In the genomic region with DNA sequence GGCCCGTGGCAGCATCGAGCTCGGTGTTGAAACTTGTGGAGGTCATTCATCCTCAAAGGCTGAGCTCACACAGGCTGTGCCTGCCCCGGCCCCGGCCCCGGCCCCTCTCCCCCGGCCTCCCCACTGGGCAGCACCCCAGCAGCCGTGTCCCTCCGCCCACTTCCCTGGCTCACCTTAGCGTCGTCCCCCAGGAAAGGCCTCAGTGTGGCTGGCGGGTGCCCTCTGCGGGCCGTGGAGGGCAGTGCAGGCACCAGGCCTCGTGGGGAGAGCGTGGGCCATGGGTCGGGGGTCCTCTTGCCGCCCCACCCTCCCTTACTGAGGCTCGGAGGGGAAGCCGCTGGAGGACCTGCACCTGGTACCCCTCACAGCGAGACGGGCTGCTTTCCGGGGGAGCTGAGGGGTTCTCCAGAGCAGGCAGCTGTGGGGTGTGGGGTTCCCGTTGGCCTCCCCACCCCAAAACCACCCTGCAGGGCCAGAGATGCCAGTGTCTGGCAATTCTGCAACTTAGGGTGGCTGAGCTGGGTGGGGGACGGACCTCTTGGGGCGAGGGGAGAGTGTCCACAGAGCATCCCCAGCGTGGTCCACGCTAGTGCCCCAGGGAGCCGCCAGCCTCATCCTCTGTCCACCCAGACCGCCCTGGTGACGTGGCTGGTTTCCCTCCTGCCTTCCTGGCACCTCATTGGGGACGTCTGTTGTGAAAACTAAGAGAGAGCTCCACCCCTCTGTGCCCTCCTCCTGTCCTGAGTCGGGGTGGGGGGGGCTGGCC, we compare ENCODE assay signal across 8 cellular contexts. TPM values are rescaled to one million over a fixed set of nuclear protein-coding genes. Genes with fewer than 3 reads are reported as not detected.
DNase-seq lines count a peak whose midpoint lies in the region; ATAC-seq and TF ChIP-seq lines count a peak whose summit lies in the region.

No MANE protein-coding gene starts in this region.

- H3K4me1 ChIP-seq in aorta (ENCODE audit: control insufficient read depth in 1 of 2, insufficient read depth in 2 of 2, low read length in 2 of 2) = no peaks in the 10 kb centered on the region

- no peaks in the 10 kb centered on the region for H3K4me1 Mint-ChIP-seq in activated CD4-positive, alpha-beta memory T cell treated with anti-CD3 and anti-CD28 coated beads, Interleukin-2, amount 10 ng/mL, durations not matched to agents 7 days and 5 days
- H3K4me1 Mint-ChIP-seq in natural killer cell = no peaks in the 10 kb centered on the region

- H3K27ac Mint-ChIP-seq in activated CD4-positive, alpha-beta memory T cell treated with anti-CD3 and anti-CD28 coated beads, Interleukin-2, amount 10 ng/mL, durations not matched to agents 7 days and 5 days = no peak overlapping the region
- H3K27ac Mint-ChIP-seq in natural killer cell = no peak overlapping the region

- 30 to 39% methylated on average over 32 to 33 of the region's 33 CpGs for WGBS in aorta, 2 donors

- H3K4me3 ChIP-seq in AG04450 (ENCODE audit: low read depth, low read length) (no peak overlapping the region), epithelial cell of esophagus (ENCODE audit: low read length) (no peak overlapping the region), aorta (ENCODE audit: low read length in 2 of 2) (no peak overlapping the region)

- no peaks in the 10 kb centered on the region for H3K9me3 Mint-ChIP-seq in activated CD4-positive, alpha-beta memory T cell treated with anti-CD3 and anti-CD28 coated beads, Interleukin-2, amount 10 ng/mL, durations not matched to agents 7 days and 5 days
- H3K9me3 Mint-ChIP-seq in natural killer cell = no peaks in the 10 kb centered on the region

- peak; percentile 57 to 90 (median 87) for ATAC-seq in natural killer cell
- peak; percentile 42 for ATAC-seq in aorta (ENCODE audit: low FRiP score)
- no peak for ATAC-seq in GM21737 (IDR thresholded peaks at IDR 0.05; ENCODE audit: unreplicated experiment)

- POLR2A ChIA-PET in AG04450 (lab: Yijun Ruan, JAX) = no interaction called here
- POLR2A ChIA-PET in activated CD4-positive, alpha-beta memory T cell treated with anti-CD3 and anti-CD28 coated beads, Interleukin-2, amount 10 ng/mL, durations not matched to agents 7 days and 5 days (lab: Charles Lee) = no interaction called here

- in situ Hi-C loops in GM13977 (cut with MboI; ENCODE audit: low pct_unique_long_range_greater_than_20kb, low sequenced_read_pairs, unreplicated experiment) = loop anchor here (25.0 kb wide), 1 partner anchor 255 kb away; no protein-coding TSS in a partner anchor

- no peak for DNase-seq in AG04450 (ENCODE audit: low read depth, low spot score)
- peak; percentile 89 for DNase-seq in GM13977 (ENCODE audit: low spot score)
- peak; percentile 51 for DNase-seq in activated CD4-positive, alpha-beta memory T cell treated with anti-CD3 and anti-CD28 coated beads, Interleukin-2, amount 10 ng/mL, durations not matched to agents 7 days and 5 days
- no peak for DNase-seq in epithelial cell of esophagus (ENCODE audit: low read depth)
- peak; percentile 42 for DNase-seq in natural killer cell
- peak; percentile 53 to 78 for DNase-seq in aorta

- CTCF ChIA-PET in AG04450 (lab: Charles Lee) = interaction anchor here (0.7 to 2.6 kb wide), 10 partner anchors 12 to 594 kb away, joined by 3 to 16 read pairs (median 4); partner anchors contain the start of gene JAKMIP3
- CTCF ChIA-PET in activated CD4-positive, alpha-beta memory T cell treated with anti-CD3 and anti-CD28 coated beads, Interleukin-2, amount 10 ng/mL, durations not matched to agents 7 days and 5 days (lab: Charles Lee) = interaction anchor here (0.7 to 1.8 kb wide), 5 partner anchors 9 to 257 kb away, joined by 3 to 10 read pairs (median 5); partner anchors contain the start of gene JAKMIP3

- H3K36me3 Mint-ChIP-seq in activated CD4-positive, alpha-beta memory T cell treated with anti-CD3 and anti-CD28 coated beads, Interleukin-2, amount 10 ng/mL, durations not matched to agents 7 days and 5 days (ENCODE audit: low read depth) = no peaks in the 10 kb centered on the region
- no peaks in the 10 kb centered on the region for H3K36me3 Mint-ChIP-seq in natural killer cell

- TF ChIP-seq CTCF in AG04450 (IDR thresholded peaks at IDR 0.05; ENCODE audit: low read depth, low read length) (peak; percentile 66), GM13977 (IDR thresholded peaks at IDR 0.05; ENCODE audit: extremely low read depth, insufficient read depth, missing control alignments) (peak; percentile 88), LNCAP (IDR thresholded peaks at IDR 0.05) (peak; percentile 99), epithelial cell of esophagus (IDR thresholded peaks at IDR 0.05; ENCODE audit: insufficient read depth, low read depth, low read length, missing control alignments) (peak; percentile 15), natural killer cell (IDR thresholded peaks at IDR 0.05) (peak; percentile 84)

- H3K27me3 ChIP-seq in AG04450 (ENCODE audit: control insufficient read depth, insufficient read depth, low read length) (peaks cover 4% of the 10 kb centered on the region), aorta (ENCODE audit: control insufficient read depth in 1 of 2, insufficient read depth in 2 of 2, low read length in 1 of 2) (no peaks in the 10 kb centered on the region)

- no peak overlapping the region for H3K27ac ChIP-seq in AG04450 (ENCODE audit: low read depth, low read length)
- no peak overlapping the region for H3K27ac ChIP-seq in aorta (ENCODE audit: low read depth in 1 of 2, low read length in 2 of 2)

- no peaks in the 10 kb centered on the region for H3K36me3 ChIP-seq in aorta (ENCODE audit: control insufficient read depth in 1 of 2, insufficient read depth in 2 of 2, low read length in 1 of 2)

- H3K27me3 Mint-ChIP-seq in activated CD4-positive, alpha-beta memory T cell treated with anti-CD3 and anti-CD28 coated beads, Interleukin-2, amount 10 ng/mL, durations not matched to agents 7 days and 5 days = no peaks in the 10 kb centered on the region
- H3K27me3 Mint-ChIP-seq in natural killer cell (ENCODE audit: low read depth in 2 of 2) = peaks cover 0 to 7% of the 10 kb centered on the region in 2 donors

- intact Hi-C loops in natural killer cell (cut with micrococcal nuclease) = no loop called here
- intact Hi-C loops in aorta (cut with DNase I) = loop anchor here in 1 of 2 donors (5.0 kb wide), 1 partner anchor 255 kb away; no protein-coding TSS in a partner anchor

- no peaks in the 10 kb centered on the region; the same call in 1 of the 2 replicates for H3K9me3 ChIP-seq in AG04450 (ENCODE audit: control insufficient read depth, insufficient read depth, low read length)
- H3K9me3 ChIP-seq in aorta (ENCODE audit: control insufficient read depth, low read length) = no peaks in the 10 kb centered on the region

- no peak overlapping the region for H3K4me3 Mint-ChIP-seq in activated CD4-positive, alpha-beta memory T cell treated with anti-CD3 and anti-CD28 coated beads, Interleukin-2, amount 10 ng/mL, durations not matched to agents 7 days and 5 days
- no peak overlapping the region for H3K4me3 Mint-ChIP-seq in natural killer cell

RNA-seq across cellular contexts. Expression of gene DPYSL4, which starts 44.2 kb away (rescaled TPM):
- polyA plus RNA-seq in AG04450 (2011; rRNA removed) = 9.0 and 12.7 TPM in 2 replicates
- polyA minus RNA-seq in AG04450 (2011; rRNA and poly(A)+ RNA removed) = 6.9 and 9.6 TPM in 2 replicates
- total RNA-seq in activated CD4-positive, alpha-beta memory T cell treated with anti-CD3 and anti-CD28 coated beads, Interleukin-2, amount 10 ng/mL, durations not matched to agents 7 days and 5 days = 1 to 10 TPM; 5.4 to 6.7 TPM
- total RNA-seq in natural killer cell = 1 to 10 TPM in 2 of 3 donors, under 1 TPM in 1; 0.40 to 1.3 (median 1.0) TPM
- total RNA-seq in aorta = 1 to 10 TPM in 1 of 2 donors, under 1 TPM in 1; 0.84 to 1.4 TPM
- polyA plus RNA-seq in aorta = under 1 TPM in 1 of 2 donors, not detected in 1; 0.95 TPM

Comparison
In these comparisons a context has a peak if more than half of its experiments do, and no peak if none do; other contexts are left out.
1. DNase-seq: peak in GM13977 (single experiment), activated CD4-positive, alpha-beta memory T cell treated with anti-CD3 and anti-CD28 coated beads, Interleukin-2, amount 10 ng/mL, durations not matched to agents 7 days and 5 days (single experiment), natural killer cell (single experiment) and aorta (2 of 2); none in AG04450 (single experiment) and epithelial cell of esophagus (single experiment).
2. CTCF ChIP-seq: peak in every context shown above with its lines; median percentile 99 in LNCAP; 88 in GM13977; 84 in natural killer cell; 66 in AG04450; 15 in epithelial cell of esophagus.